ENCODE assay signal across 20 cellular contexts in the genomic region with DNA sequence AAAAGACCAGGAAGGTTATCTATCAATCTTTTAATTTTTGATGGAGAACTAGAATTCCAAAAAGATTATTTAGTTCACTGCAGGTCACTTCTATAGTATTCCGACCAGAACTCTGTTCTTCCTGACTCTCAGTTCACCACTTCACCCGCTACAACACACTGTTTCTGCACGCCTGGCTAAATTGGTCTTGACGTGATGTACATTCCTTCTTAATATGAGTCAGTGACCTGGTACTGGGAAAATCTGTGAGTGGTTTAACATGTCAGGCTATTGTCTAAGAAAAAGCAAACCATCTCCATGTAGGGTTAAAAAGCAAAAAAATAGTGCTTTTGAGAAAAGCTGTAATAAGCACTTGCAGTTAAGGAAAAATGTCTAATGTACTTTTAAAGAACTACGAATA.
DNase-seq lines count a peak whose midpoint lies in the region; ATAC-seq and TF ChIP-seq lines count a peak whose summit lies in the region.
"Had no signal": no experiment of that assay in that cellular context is flagged by ENCODE, and none has a peak within 500 bp of the region (broad histone marks: within the 10 kb centered on the region; RNA-seq: fewer than 3 reads in every experiment).

No MANE protein-coding gene starts in this region.

- intact Hi-C loops in Right ventricle myocardium inferior (cut with DNase I), result no loop called here

- no peak for TF ChIP-seq CTCF in fibroblast of mammary gland (conservative IDR thresholded peaks at IDR 0.05; ENCODE audit: control insufficient read depth, insufficient read depth, low read depth, low read length)
- no peak for TF ChIP-seq CTCF in retinal pigment epithelial cell (conservative IDR thresholded peaks at IDR 0.05; ENCODE audit: low read depth, low read length)

- H3K4me3 ChIP-seq in fibroblast of mammary gland (ENCODE audit: control insufficient read depth, low read depth, low read length) (no peak overlapping the region), retinal pigment epithelial cell (ENCODE audit: low read length) (no peak overlapping the region)
- H3K4me3 ChIP-seq: esophagus muscularis mucosa, left lung, suprapubic skin had no signal

- peak; percentile 3 for DNase-seq in Daoy (ENCODE audit: low read depth)
- DNase-seq in fibroblast of mammary gland (ENCODE audit: low read depth), result peak; percentile 71
- peak; percentile 44 for DNase-seq in retinal pigment epithelial cell (ENCODE audit: low read depth)
- no peak for DNase-seq in kidney glomerular epithelial cell (lab: John Stamatoyannopoulos, UW)
- DNase-seq in Right ventricle myocardium inferior (ENCODE audit: missing footprints), result no peak
- DNase-seq: activated CD4-positive, alpha-beta T cell treated with anti-CD3 and anti-CD28 coated beads for 36 hours; activated naive CD4-positive, alpha-beta T cell treated with anti-CD3 and anti-CD28 coated beads, Interleukin-2, amount 10 ng/mL, durations not matched to agents 7 days and 5 days; aorta; effector memory CD4-positive, alpha-beta T cell; head of caudate nucleus; left lung; NCI-H1105; NCI-H2029 treated with DMSO at 0.1 percent for 48 hours; OCI-M1; SIG-M5 had no signal

- ATAC-seq in SK-N-SH treated with all-trans-retinoic acid at 6 μM for 48 hours (peak; percentile 100), HG03565 (IDR thresholded peaks at IDR 0.05; ENCODE audit: unreplicated experiment) (no peak), Right ventricle myocardium inferior (no peak)
- ATAC-seq: activated CD4-positive, alpha-beta T cell treated with anti-CD3 and anti-CD28 coated beads for 36 hours; left lung; natural killer cell treated with Interleukin-12 subunit alpha and Interleukin-12 subunit beta and Interleukin-15 and Interleukin-18, amount 100 ng/mL, for 72 hours had no signal

TF ChIP-seq in SK-N-SH treated with all-trans-retinoic acid at 6 μM for 48 hours, 23 proteins besides CTCF, POLR2A, EP300 and RAD21:
- no peak for TF ChIP-seq ARNTL (CRISPR knock-in tag; IDR thresholded peaks at IDR 0.05; ENCODE audit: borderline replicate concordance, low read depth)
- TF ChIP-seq ZC3H10 (CRISPR knock-in tag; IDR thresholded peaks at IDR 0.05), result peak; percentile 8; the same call in 1 of the 2 replicates
TF ChIP-seq in SK-N-SH treated with all-trans-retinoic acid at 6 μM for 48 hours: peak in this region for 1.

Comparison
In these comparisons a context has a peak if more than half of its experiments do, and no peak if none do; other contexts are left out.
1. DNase-seq: peak in Daoy (single experiment), fibroblast of mammary gland (single experiment) and retinal pigment epithelial cell (single experiment); none in kidney glomerular epithelial cell (single experiment) and Right ventricle myocardium inferior (single experiment).